1 cellular context compared by ENCODE assay signal in genomic region chr1:56414728-56415224, GRCh38.
TF ChIP-seq lines count a peak whose summit lies in the region.

No MANE protein-coding gene starts in this region.

TF ChIP-seq in HepG2, 621 proteins besides CTCF, POLR2A, EP300 and RAD21 (continued from another document and continues in another):
- TF ChIP-seq FOXO4 (CRISPR knock-in tag; conservative IDR thresholded peaks at IDR 0.05): no peak
- TF ChIP-seq CEBPB (IDR thresholded peaks at IDR 0.05; ENCODE audit: borderline replicate concordance, low read depth, low read length): peak; percentile 32; the same call in 1 of the 2 replicates
- TF ChIP-seq ZSCAN21 (CRISPR knock-in tag; IDR thresholded peaks at IDR 0.05; ENCODE audit: borderline replicate concordance): no peak
- 0 out of 2 replicates have a peak, but pooled peaks have one; percentile 65 for TF ChIP-seq KDM6A (CRISPR knock-in tag; IDR thresholded peaks at IDR 0.05; ENCODE audit: low read depth)
- TF ChIP-seq ZKSCAN1 (IDR thresholded peaks at IDR 0.05; ENCODE audit: low read length): 0 out of 2 replicates have a peak, but pooled peaks have one; percentile 30
- TF ChIP-seq MATR3 (CRISPR knock-in tag; IDR thresholded peaks at IDR 0.05): no peak
- no peak for TF ChIP-seq CBX2 (IDR thresholded peaks at IDR 0.05; ENCODE audit: low read depth, low read length)
- no peak for TF ChIP-seq CBX2 (CRISPR knock-in tag; IDR thresholded peaks at IDR 0.05; ENCODE audit: low read depth)
- TF ChIP-seq ATF6 (CRISPR knock-in tag; conservative IDR thresholded peaks at IDR 0.05): no peak
- TF ChIP-seq CEBPG (CRISPR knock-in tag; IDR thresholded peaks at IDR 0.05): peak; percentile 77
- 0 out of 2 replicates have a peak, but pooled peaks have one; percentile 25 for TF ChIP-seq FOXK2 (IDR thresholded peaks at IDR 0.05)
- no peak for TF ChIP-seq ZNF776 (CRISPR knock-in tag; IDR thresholded peaks at IDR 0.05)
- TF ChIP-seq SATB2 (CRISPR knock-in tag; IDR thresholded peaks at IDR 0.05): no peak
- TF ChIP-seq DNMT1 (CRISPR knock-in tag; IDR thresholded peaks at IDR 0.05): no peak
- peak; percentile 63; the same call in 1 of the 2 replicates for TF ChIP-seq ZNF205 (CRISPR knock-in tag; IDR thresholded peaks at IDR 0.05)
- no peak for TF ChIP-seq ZFP36L2 (CRISPR knock-in tag; IDR thresholded peaks at IDR 0.05)
- TF ChIP-seq ZNF10 (CRISPR knock-in tag; IDR thresholded peaks at IDR 0.05; ENCODE audit: borderline replicate concordance, low read depth): no peak
- TF ChIP-seq ZNF264 (CRISPR knock-in tag; IDR thresholded peaks at IDR 0.05): peak; percentile 95
- no peak for TF ChIP-seq CENPBD1 (CRISPR knock-in tag; IDR thresholded peaks at IDR 0.05; ENCODE audit: borderline replicate concordance, low read depth)
- TF ChIP-seq HNRNPH1 (optimal IDR thresholded peaks at IDR 0.05; ENCODE audit: low read depth, low read length): no peak
- no peak for TF ChIP-seq MBNL3 (CRISPR knock-in tag; conservative IDR thresholded peaks at IDR 0.05)
- peak; percentile 35; the same call in 1 of the 2 replicates for TF ChIP-seq ZNF501 (CRISPR knock-in tag; IDR thresholded peaks at IDR 0.05)
- TF ChIP-seq POLR2AphosphoS2 (IDR thresholded peaks at IDR 0.05; ENCODE audit: low read depth, low read length): no peak
- no peak for TF ChIP-seq ATF7 (IDR thresholded peaks at IDR 0.05)
- no peak for TF ChIP-seq ATF7 (CRISPR knock-in tag; IDR thresholded peaks at IDR 0.05)
- no peak for TF ChIP-seq ZFP91 (CRISPR knock-in tag; IDR thresholded peaks at IDR 0.05; ENCODE audit: borderline replicate concordance)
- no peak for TF ChIP-seq ZNF782 (CRISPR knock-in tag; IDR thresholded peaks at IDR 0.05; ENCODE audit: borderline replicate concordance)
- TF ChIP-seq CSRNP2 (CRISPR knock-in tag; conservative IDR thresholded peaks at IDR 0.05; ENCODE audit: low read depth): no peak
- no peak for TF ChIP-seq RNF2 (conservative IDR thresholded peaks at IDR 0.05; ENCODE audit: low read depth)
- peak; percentile 99 for TF ChIP-seq SIX4 (CRISPR knock-in tag; IDR thresholded peaks at IDR 0.05)
- TF ChIP-seq HNF4G (IDR thresholded peaks at IDR 0.05; ENCODE audit: borderline replicate concordance, low read depth, low read length): peak; percentile 90
- TF ChIP-seq HNF4G (CRISPR knock-in tag; IDR thresholded peaks at IDR 0.05; ENCODE audit: borderline replicate concordance, low read depth): no peak; the same call in 1 of the 2 replicates
- peak; percentile 65 for TF ChIP-seq GFI1 (CRISPR knock-in tag; IDR thresholded peaks at IDR 0.05; ENCODE audit: borderline replicate concordance)
- TF ChIP-seq GLMP (CRISPR knock-in tag; IDR thresholded peaks at IDR 0.05; ENCODE audit: borderline replicate concordance): no peak
- peak; percentile 97 for TF ChIP-seq PHF21A (CRISPR knock-in tag; IDR thresholded peaks at IDR 0.05)
- no peak; the same call in 1 of the 2 replicates for TF ChIP-seq ZHX1 (CRISPR knock-in tag; IDR thresholded peaks at IDR 0.05; ENCODE audit: low read depth)
- no peak for TF ChIP-seq ZBTB1 (CRISPR knock-in tag; IDR thresholded peaks at IDR 0.05; ENCODE audit: borderline replicate concordance)
- TF ChIP-seq ZBTB3 (CRISPR knock-in tag; IDR thresholded peaks at IDR 0.05; ENCODE audit: borderline replicate concordance, low read depth): no peak
- no peak for TF ChIP-seq ZNF878 (CRISPR knock-in tag; IDR thresholded peaks at IDR 0.05)
- peak; percentile 67 for TF ChIP-seq ZNF430 (CRISPR knock-in tag; IDR thresholded peaks at IDR 0.05)
- TF ChIP-seq RERE (CRISPR knock-in tag; IDR thresholded peaks at IDR 0.05; ENCODE audit: low read depth): peak; percentile 58; the same call in 1 of the 2 replicates
- no peak for TF ChIP-seq SMARCC2 (IDR thresholded peaks at IDR 0.05)
- no peak for TF ChIP-seq ZFP82 (CRISPR knock-in tag; IDR thresholded peaks at IDR 0.05; ENCODE audit: borderline replicate concordance)
- no peak for TF ChIP-seq ZC3H4 (CRISPR knock-in tag; IDR thresholded peaks at IDR 0.05; ENCODE audit: borderline replicate concordance)
- TF ChIP-seq ZNF292 (CRISPR knock-in tag; IDR thresholded peaks at IDR 0.05; ENCODE audit: borderline replicate concordance, low read depth): peak; percentile 83; the same call in 1 of the 2 replicates
- TF ChIP-seq KLF16 (CRISPR knock-in tag; IDR thresholded peaks at IDR 0.05): peak in 1 of 2 experiments; percentile 74; a peak in 1 of 4 replicates
- TF ChIP-seq HDAC1 (CRISPR knock-in tag; IDR thresholded peaks at IDR 0.05): peak; percentile 91
- TF ChIP-seq ZNF576 (CRISPR knock-in tag; IDR thresholded peaks at IDR 0.05): no peak
- TF ChIP-seq ZNF331 (CRISPR knock-in tag; IDR thresholded peaks at IDR 0.05): peak; percentile 77
- no peak for TF ChIP-seq ARNT (IDR thresholded peaks at IDR 0.05)
- TF ChIP-seq STAG1 (CRISPR knock-in tag; IDR thresholded peaks at IDR 0.05): peak; percentile 58
- no peak for TF ChIP-seq POLR2AphosphoS5 (IDR thresholded peaks at IDR 0.05; ENCODE audit: low read depth, low read length)
- TF ChIP-seq FOXP1 (IDR thresholded peaks at IDR 0.05): peak; percentile 52; the same call in 1 of the 2 replicates
- peak; percentile 93 for TF ChIP-seq FOXP1 (CRISPR knock-in tag; IDR thresholded peaks at IDR 0.05)
- TF ChIP-seq FOXA3 (CRISPR knock-in tag; IDR thresholded peaks at IDR 0.05): peak; percentile 97
- TF ChIP-seq ZNF724P (CRISPR knock-in tag; IDR thresholded peaks at IDR 0.05; ENCODE audit: borderline replicate concordance): peak; percentile 73; the same call in 1 of the 2 replicates
- TF ChIP-seq ZNF850 (CRISPR knock-in tag; conservative IDR thresholded peaks at IDR 0.05): no peak
